ENCODE assay signal across 1 cellular context in genomic region chr3:143668924-143669790, GRCh38.
TF ChIP-seq lines count a peak whose summit lies in the region.

No MANE protein-coding gene starts in this region.

TF ChIP-seq in GM12878, 131 proteins besides CTCF, POLR2A, EP300 and RAD21 (continued from another document and continues in another):
- no peak for TF ChIP-seq EZH2 (IDR thresholded peaks at IDR 0.05; ENCODE audit: borderline replicate concordance, control insufficient read depth, low read depth, low read length)
- TF ChIP-seq LARP7 (IDR thresholded peaks at IDR 0.05), result no peak
- no peak for TF ChIP-seq YBX1 (IDR thresholded peaks at IDR 0.05)
- TF ChIP-seq SP1 (IDR thresholded peaks at IDR 0.05; ENCODE audit: low read depth, low read length), result peak; percentile 59
- TF ChIP-seq CUX1 (IDR thresholded peaks at IDR 0.05; ENCODE audit: insufficient replicate concordance, low read depth, low read length), result peak; percentile 73
- no peak for TF ChIP-seq USF2 (IDR thresholded peaks at IDR 0.05; ENCODE audit: borderline replicate concordance, low read depth, low read length)
- TF ChIP-seq PRDM15 (CRISPR knock-in tag; IDR thresholded peaks at IDR 0.05), result no peak
- no peak for TF ChIP-seq PAX8 (IDR thresholded peaks at IDR 0.05)
- TF ChIP-seq NR2F1 (conservative IDR thresholded peaks at IDR 0.05), result no peak
- no peak; the same call in 1 of the 2 replicates for TF ChIP-seq KDM1A (IDR thresholded peaks at IDR 0.05; ENCODE audit: borderline replicate concordance)
- TF ChIP-seq BACH1 (IDR thresholded peaks at IDR 0.05; ENCODE audit: borderline replicate concordance), result no peak
- no peak for TF ChIP-seq SUPT20H (IDR thresholded peaks at IDR 0.05; ENCODE audit: borderline replicate concordance, control insufficient read depth, low read depth, low read length)
- 0 out of 2 replicates have a peak, but pooled peaks have one; percentile 8 for TF ChIP-seq ATF7 (IDR thresholded peaks at IDR 0.05; ENCODE audit: low read depth)
- peak; percentile 80 for TF ChIP-seq ATF2 (IDR thresholded peaks at IDR 0.05; ENCODE audit: low read length)
- no peak for TF ChIP-seq SMAD5 (IDR thresholded peaks at IDR 0.05; ENCODE audit: low read depth)
- TF ChIP-seq HDGF (IDR thresholded peaks at IDR 0.05), result no peak
- no peak for TF ChIP-seq BMI1 (IDR thresholded peaks at IDR 0.05; ENCODE audit: borderline replicate concordance)
- TF ChIP-seq MTA2 (IDR thresholded peaks at IDR 0.05; ENCODE audit: low read depth), result peak; percentile 49; the same call in 1 of the 2 replicates
- no peak for TF ChIP-seq TARDBP (IDR thresholded peaks at IDR 0.05; ENCODE audit: borderline replicate concordance)
- TF ChIP-seq ZNF384 (IDR thresholded peaks at IDR 0.05; ENCODE audit: borderline replicate concordance, low read depth, low read length), result no peak
- no peak for TF ChIP-seq HCFC1 (IDR thresholded peaks at IDR 0.05; ENCODE audit: low read length)
- peak; percentile 60; the same call in 1 of the 2 replicates for TF ChIP-seq PML (IDR thresholded peaks at IDR 0.05; ENCODE audit: low read length)
- TF ChIP-seq POLR2AphosphoS5 (IDR thresholded peaks at IDR 0.05; ENCODE audit: low read length), result peak; percentile 63; the same call in 1 of the 2 replicates
- no peak for TF ChIP-seq CEBPZ (IDR thresholded peaks at IDR 0.05; ENCODE audit: low read depth, low read length)
- TF ChIP-seq ASH2L (IDR thresholded peaks at IDR 0.05; ENCODE audit: borderline replicate concordance, low read depth), result peak; percentile 95; the same call in 1 of the 2 replicates
- peak; percentile 63; the same call in 1 of the 2 replicates for TF ChIP-seq PAX5 (IDR thresholded peaks at IDR 0.05; ENCODE audit: borderline replicate concordance, low read depth, low read length)
- no peak for TF ChIP-seq ZBTB40 (IDR thresholded peaks at IDR 0.05; ENCODE audit: borderline replicate concordance)
- TF ChIP-seq TCF3 (IDR thresholded peaks at IDR 0.05; ENCODE audit: borderline replicate concordance, insufficient read depth, low read depth, low read length), result peak; percentile 94
- peak; percentile 51 for TF ChIP-seq IKZF1 (conservative IDR thresholded peaks at IDR 0.05)
- no peak for TF ChIP-seq STAT1 (conservative IDR thresholded peaks at IDR 0.05)
- 0 out of 2 replicates have a peak, but pooled peaks have one; percentile 8 for TF ChIP-seq PKNOX1 (IDR thresholded peaks at IDR 0.05)
- TF ChIP-seq ZBTB33 (IDR thresholded peaks at IDR 0.05), result no peak
- peak; percentile 81 for TF ChIP-seq NFIC (IDR thresholded peaks at IDR 0.05; ENCODE audit: low read depth, low read length)
